Comparison of ENCODE assay signal across 24 cellular contexts in the genomic region with DNA sequence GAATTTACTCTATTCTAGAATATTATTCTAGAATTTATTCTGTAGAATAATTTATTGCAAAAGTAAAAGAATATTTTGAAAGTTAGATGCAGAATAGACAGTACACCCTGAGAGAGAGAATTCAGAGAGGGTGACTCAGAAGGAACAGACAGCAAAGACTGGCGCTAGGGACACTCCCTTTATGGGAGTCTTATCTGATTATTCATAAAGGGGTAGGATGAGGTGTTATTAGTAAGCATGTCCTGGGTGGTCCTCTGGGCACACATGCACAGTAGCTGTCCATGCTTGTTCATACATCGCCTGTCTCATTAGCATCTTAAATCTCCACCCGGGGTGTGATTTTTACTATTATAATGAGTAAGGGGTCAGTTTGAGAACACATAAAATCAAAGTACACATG.
A peak's percentile ranks its signal among the peaks of the same experiment; 100 is the strongest.
DNase-seq lines count a peak whose midpoint lies in the region; ATAC-seq, FAIRE-seq and TF ChIP-seq lines count a peak whose summit lies in the region.
"Had no signal": no experiment of that assay in that cellular context is flagged by ENCODE, and none has a peak within 500 bp of the region (broad histone marks: within the 10 kb centered on the region; RNA-seq: fewer than 3 reads in every experiment).

No MANE protein-coding gene starts in this region.

- BruUV-seq in PC-3 (replicated peaks; lab: Mats Ljungman, UMichigan) = no TSS peak
- BruUV-seq in mammary epithelial cell (replicated peaks; lab: Mats Ljungman, UMichigan) = no TSS peak
- BruUV-seq in Calu3 (replicated peaks; lab: Mats Ljungman, UMichigan) = no TSS peak
- BruUV-seq in HepG2 (replicated peaks; lab: Mats Ljungman, UMichigan) = no TSS peak

- no peak overlapping the region for H3K27ac Mint-ChIP-seq in Calu3 (ENCODE audit: unreplicated experiment)
- H3K27ac Mint-ChIP-seq: CD14-positive monocyte had no signal

- no peaks in the 10 kb centered on the region for H3K9me2 ChIP-seq in GM23248 (ENCODE audit: insufficient read depth)
- no peaks in the 10 kb centered on the region for H3K9me2 ChIP-seq in PC-3 (replicated peaks; ENCODE audit: low read length)
- H3K9me2 ChIP-seq: SK-N-SH had no signal

- no peaks in the 10 kb centered on the region for H3K4me1 ChIP-seq in GM23248 (ENCODE audit: insufficient read depth)
- H3K4me1 ChIP-seq in PC-3 (ENCODE audit: insufficient read depth, low read length) = no peaks in the 10 kb centered on the region
- no peaks in the 10 kb centered on the region for H3K4me1 ChIP-seq in mammary epithelial cell (ENCODE audit: insufficient read depth, low read length)
- no peaks in the 10 kb centered on the region for H3K4me1 ChIP-seq in foreskin keratinocyte
- no peaks in the 10 kb centered on the region for H3K4me1 ChIP-seq in gastroesophageal sphincter
- H3K4me1 ChIP-seq in HepG2 (ENCODE audit: insufficient read depth, low read length) = no peaks in the 10 kb centered on the region

- no peaks in the 10 kb centered on the region for H3K36me3 Mint-ChIP-seq in Calu3 (ENCODE audit: insufficient read depth, unreplicated experiment)
- H3K36me3 Mint-ChIP-seq: CD14-positive monocyte had no signal

- H3K9me3 Mint-ChIP-seq in Calu3 (ENCODE audit: low read depth, unreplicated experiment) = no peaks in the 10 kb centered on the region

- FAIRE-seq in HepG2 (lab: Jason Lieb, UNC) = no peak
- FAIRE-seq: A204.1, D721Med had no signal

- no peaks in the 10 kb centered on the region for H3K27me3 ChIP-seq in GM23248 (replicated peaks; ENCODE audit: insufficient read depth)
- H3K27me3 ChIP-seq in PC-3 (ENCODE audit: low read length) = no peaks in the 10 kb centered on the region
- no peaks in the 10 kb centered on the region for H3K27me3 ChIP-seq in mammary epithelial cell (ENCODE audit: insufficient read depth, low read length)
- no peaks in the 10 kb centered on the region for H3K27me3 ChIP-seq in foreskin keratinocyte
- H3K27me3 ChIP-seq in gastroesophageal sphincter = no peaks in the 10 kb centered on the region
- no peaks in the 10 kb centered on the region for H3K27me3 ChIP-seq in HepG2 (ENCODE audit: control insufficient read depth in 1 of 2, insufficient read depth in 2 of 2, low read length in 2 of 2)
- H3K27me3 ChIP-seq: MG63 had no signal

- H2AFZ ChIP-seq in GM23248 (no peak overlapping the region), PC-3 (ENCODE audit: low read length) (no peak overlapping the region), mammary epithelial cell (ENCODE audit: low read depth, low read length) (no peak overlapping the region), HepG2 (ENCODE audit: low read length) (no peak overlapping the region)

- H3K4me3 Mint-ChIP-seq in Calu3 (ENCODE audit: low read depth, unreplicated experiment) = no peak overlapping the region
- H3K4me3 Mint-ChIP-seq: CD14-positive monocyte had no signal

- H3K9me3 ChIP-seq in GM23248 (ENCODE audit: low read depth) = no peaks in the 10 kb centered on the region
- H3K9me3 ChIP-seq in PC-3 (ENCODE audit: low read length) = no peaks in the 10 kb centered on the region
- H3K9me3 ChIP-seq in mammary epithelial cell (replicated peaks; ENCODE audit: insufficient read depth, low read length) = no peaks in the 10 kb centered on the region
- no peaks in the 10 kb centered on the region for H3K9me3 ChIP-seq in gastroesophageal sphincter
- H3K9me3 ChIP-seq in HepG2 (ENCODE audit: low read length) = no peaks in the 10 kb centered on the region
- H3K9me3 ChIP-seq: MG63, SK-N-SH had no signal

- TF ChIP-seq CTCF in PC-3 (conservative IDR thresholded peaks at IDR 0.05; ENCODE audit: low read depth, low read length) (no peak), mammary epithelial cell (conservative IDR thresholded peaks at IDR 0.05 in 1 of 2, IDR thresholded peaks at IDR 0.05 in 1 of 2; ENCODE audit: extremely low read depth in 1 of 2, insufficient read depth in 1 of 2, low read depth in 1 of 2, low read length in 2 of 2) (no peak), foreskin keratinocyte (conservative IDR thresholded peaks at IDR 0.05) (no peak), gastroesophageal sphincter (IDR thresholded peaks at IDR 0.05) (no peak), Calu3 (IDR thresholded peaks at IDR 0.05; ENCODE audit: unreplicated experiment) (no peak), HepG2 (CRISPR knock-in tag; IDR thresholded peaks at IDR 0.05) (no peak)

- H4K20me1 ChIP-seq in GM23248 (ENCODE audit: insufficient read depth) = no peaks in the 10 kb centered on the region
- H4K20me1 ChIP-seq in PC-3 (ENCODE audit: low read length) = no peaks in the 10 kb centered on the region
- H4K20me1 ChIP-seq in mammary epithelial cell (ENCODE audit: insufficient read depth, low read length) = no peaks in the 10 kb centered on the region
- no peaks in the 10 kb centered on the region for H4K20me1 ChIP-seq in HepG2 (ENCODE audit: insufficient read depth, low read length)

- no peak overlapping the region for H3K4me2 ChIP-seq in GM23248 (ENCODE audit: unreplicated experiment)
- H3K4me2 ChIP-seq in PC-3 (ENCODE audit: low read length) = no peak overlapping the region
- H3K4me2 ChIP-seq in mammary epithelial cell (ENCODE audit: insufficient read depth, low read depth, low read length) = no peak overlapping the region
- H3K4me2 ChIP-seq in HepG2 (ENCODE audit: low read depth, low read length) = no peak overlapping the region
- H3K4me2 ChIP-seq: SK-N-SH had no signal

- H3K4me1 Mint-ChIP-seq in Calu3 (ENCODE audit: low read depth, unreplicated experiment) = no peaks in the 10 kb centered on the region
- H3K4me1 Mint-ChIP-seq: CD14-positive monocyte had no signal

- TF ChIP-seq POLR2A in gastroesophageal sphincter (IDR thresholded peaks at IDR 0.05) (no peak), HepG2 (IDR thresholded peaks at IDR 0.05; ENCODE audit: insufficient read depth in 1 of 2, low read depth in 2 of 2, low read length in 2 of 2) (no peak)

- dilution Hi-C loops in mammary epithelial cell (cut with HindIII; ENCODE audit: low sequenced_read_pairs) = no loop called here

- intact Hi-C loops in PC-3 (cut with micrococcal nuclease) (no loop called here), mammary epithelial cell (cut with micrococcal nuclease) (no loop called here), Calu3 (cut with micrococcal nuclease; ENCODE audit: unreplicated experiment) (no loop called here), HepG2 (cut with micrococcal nuclease; ENCODE audit: unreplicated experiment) (no loop called here)

- 53 to 58% methylated on average over 3 of the region's 3 CpGs for WGBS in GM23248 (ENCODE audit: low coverage in 1 of 2, low lambda C conversion rate in 2 of 2, missing lambda C conversion rate in 2 of 2), 2 experiments
- WGBS in mammary epithelial cell (ENCODE audit: low coverage, missing lambda C conversion rate) = 41% methylated on average over 3 of the region's 3 CpGs
- WGBS in gastroesophageal sphincter (ENCODE audit: low coverage in 1 of 2), 2 donors = 86 to 94% methylated on average over 2 to 3 of the region's 3 CpGs
- WGBS in HepG2 (ENCODE audit: low lambda C conversion rate) = 27% methylated on average over 3 of the region's 3 CpGs

- peak; percentile 56 for DNase-seq in GM23248
- DNase-seq in PC-3 = peak; percentile 43
- peak; percentile 39 for DNase-seq in mammary epithelial cell
- DNase-seq in foreskin keratinocyte = peak; percentile 52 to 82
- DNase-seq in Calu3 = no peak
- no peak for DNase-seq in HepG2 (ENCODE audit: low spot score)
- DNase-seq: DMS53, GF-D8, H7, Karpas-422, MG63, NCI-H1417, NCI-H187, NCI-H2107, NCI-H446 treated with DMSO at 0.1 percent for 48 hours, NCI-H526 treated with DMSO at 0.1 percent for 48 hours, OCI-M1, SHP77 treated with DMSO at 0.1 percent for 48 hours, SK-N-SH had no signal

- H3K4me3 ChIP-seq in GM23248 (no peak overlapping the region), PC-3 (ENCODE audit: low read length) (no peak overlapping the region), mammary epithelial cell (replicated peaks in 1 of 3; ENCODE audit: insufficient read depth in 1 of 3, low read depth in 2 of 3, low read length in 3 of 3) (no peak overlapping the region), gastroesophageal sphincter (no peak overlapping the region), HepG2 (replicated peaks in 1 of 3; ENCODE audit: insufficient read depth in 1 of 3, low read depth in 2 of 3, low read length in 3 of 3) (no peak overlapping the region)
- H3K4me3 ChIP-seq: MG63 had no signal

- H3K9ac ChIP-seq in GM23248 (no peak overlapping the region), PC-3 (ENCODE audit: low read length) (no peak overlapping the region), mammary epithelial cell (ENCODE audit: insufficient read depth, low read length) (no peak overlapping the region), HepG2 (ENCODE audit: insufficient read depth, low read depth, low read length) (no peak overlapping the region)
- H3K9ac ChIP-seq: SK-N-SH had no signal

- CTCF ChIA-PET in PC-3 (lab: Charles Lee) = no interaction called here
- CTCF ChIA-PET in mammary epithelial cell (lab: Charles Lee; ENCODE audit: low non-redundant PET) = no interaction called here
- CTCF ChIA-PET in Calu3 (lab: Charles Lee) = no interaction called here
- CTCF ChIA-PET in HepG2 (lab: Yijun Ruan, JAX; ENCODE audit: low intra/inter-chr PET ratio, low total read pairs) = no interaction called here

- in situ Hi-C loops in GM23248 (cut with MboI) (no loop called here), mammary epithelial cell (cut with MboI; ENCODE audit: low sequenced_read_pairs in 2 of 2) (no loop called here), HepG2 (cut with HindIII; ENCODE audit: extremely low pct_ligation_motif_present, low pct_unique_long_range_greater_than_20kb) (no loop called here)

- peaks cover 12% of the 10 kb centered on the region for H3K27me3 Mint-ChIP-seq in Calu3 (ENCODE audit: unreplicated experiment)

- no peak for TF ChIP-seq RAD21 in HepG2 (CRISPR knock-in tag; IDR thresholded peaks at IDR 0.05)

- no peaks in the 10 kb centered on the region for H3K36me3 ChIP-seq in GM23248 (ENCODE audit: low read depth)
- H3K36me3 ChIP-seq in PC-3 (ENCODE audit: low read depth, low read length) = no peaks in the 10 kb centered on the region
- no peaks in the 10 kb centered on the region for H3K36me3 ChIP-seq in mammary epithelial cell (ENCODE audit: insufficient read depth, low read length)
- H3K36me3 ChIP-seq in gastroesophageal sphincter = no peaks in the 10 kb centered on the region
- no peaks in the 10 kb centered on the region for H3K36me3 ChIP-seq in HepG2 (replicated peaks in 1 of 2; ENCODE audit: control insufficient read depth in 1 of 2, insufficient read depth in 2 of 2, low read length in 2 of 2)
- H3K36me3 ChIP-seq: MG63 had no signal

- POLR2A ChIA-PET in PC-3 (lab: Charles Lee; ENCODE audit: unreplicated experiment) = no interaction called here
- POLR2A ChIA-PET in HepG2 (lab: Yijun Ruan, JAX) = no interaction called here

- ATAC-seq in PC-3 = no peak; the same call in 1 of the 2 replicates
- ATAC-seq in foreskin keratinocyte = peak; percentile 98
- no peak for ATAC-seq in gastroesophageal sphincter
- ATAC-seq in HG03139 (IDR thresholded peaks at IDR 0.05; ENCODE audit: unreplicated experiment) = no peak
- no peak for ATAC-seq in HepG2

- TF ChIP-seq EP300 in gastroesophageal sphincter (IDR thresholded peaks at IDR 0.05) = no peak
- no peak for TF ChIP-seq EP300 in HepG2 (IDR thresholded peaks at IDR 0.05; ENCODE audit: low read depth in 2 of 2, low read length in 2 of 2)
- TF ChIP-seq EP300 in HepG2 (CRISPR knock-in tag; IDR thresholded peaks at IDR 0.05; ENCODE audit: borderline replicate concordance) = no peak

- H3K79me2 ChIP-seq in GM23248 (ENCODE audit: insufficient read depth) (no peaks in the 10 kb centered on the region), PC-3 (ENCODE audit: low read length) (no peaks in the 10 kb centered on the region), mammary epithelial cell (ENCODE audit: insufficient read depth, low read length) (no peaks in the 10 kb centered on the region), HepG2 (ENCODE audit: insufficient read depth, low read length) (no peaks in the 10 kb centered on the region)

- H3F3A ChIP-seq in GM23248 (ENCODE audit: insufficient read depth) = no peaks in the 10 kb centered on the region
- H3F3A ChIP-seq in PC-3 (ENCODE audit: low read length, unreplicated experiment) = no peaks in the 10 kb centered on the region

- H3K27ac ChIP-seq in GM23248 (no peak overlapping the region), PC-3 (ENCODE audit: low read length) (no peak overlapping the region), mammary epithelial cell (ENCODE audit: insufficient read depth, low read depth, low read length) (no peak overlapping the region), foreskin keratinocyte (no peak overlapping the region), gastroesophageal sphincter (no peak overlapping the region), HepG2 (ENCODE audit: extremely low read length, insufficient read depth, low read length) (no peak overlapping the region)

Comparison
In these comparisons a context has a peak if more than half of its experiments do, and no peak if none do; other contexts are left out.
1. DNase-seq: peak in GM23248 (single experiment), PC-3 (single experiment), mammary epithelial cell (single experiment) and foreskin keratinocyte (2 of 2); none in Calu3 (single experiment) and HepG2 (single experiment).